ENCODE assay signal across 8 cellular contexts in the genomic region with DNA sequence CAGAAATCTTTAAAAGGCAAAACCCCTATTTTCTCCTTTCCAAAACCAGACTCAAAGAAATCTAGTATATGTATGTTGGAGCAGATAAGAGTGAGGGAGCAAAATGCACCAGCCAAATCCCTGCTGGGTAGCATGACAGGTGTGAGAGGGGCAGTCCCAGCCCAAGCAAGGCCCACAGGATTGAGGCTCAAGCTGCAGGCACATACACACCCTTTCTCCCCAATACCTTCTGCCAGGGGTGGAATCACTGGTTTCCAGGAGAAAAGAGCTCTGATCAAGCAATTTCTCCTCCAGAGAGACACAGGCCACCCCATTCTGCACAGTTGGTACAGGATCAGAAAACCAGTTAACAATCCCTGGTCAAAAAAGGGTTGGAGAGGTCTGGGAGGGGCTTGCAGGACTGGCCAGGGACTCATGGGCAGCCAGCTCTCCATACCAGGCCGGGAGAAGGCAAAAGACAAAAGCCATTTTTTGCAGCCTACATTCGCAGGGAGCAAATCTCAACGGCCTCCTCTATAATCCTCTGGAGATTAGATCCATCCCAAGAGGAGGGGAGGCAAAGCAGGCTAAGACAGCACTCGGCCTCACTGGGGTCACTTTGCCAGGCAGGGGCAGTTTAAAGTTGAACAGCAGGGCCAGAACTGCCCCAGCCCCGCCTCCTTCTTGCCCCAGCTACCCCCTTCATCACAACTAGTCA. TPM values are rescaled to one million over a fixed set of nuclear protein-coding genes. Genes with fewer than 3 reads are reported as not detected.
DNase-seq lines count a peak whose midpoint lies in the region; ATAC-seq and TF ChIP-seq lines count a peak whose summit lies in the region.

No MANE protein-coding gene starts in this region.

- peak overlapping the region; percentile 87 for H3K4me3 ChIP-seq in OCI-LY7 (ENCODE audit: low read depth, low read length, poor library complexity, severe bottlenecking)

- POLR2A ChIA-PET in OCI-LY7 (lab: Charles Lee): interaction anchor here (0.6 to 1.5 kb wide), 3 partner anchors 10 to 59 kb away, joined by 3 to 7 read pairs (median 5); a partner anchor contains a TSS

- CTCF ChIA-PET in OCI-LY7 (lab: Charles Lee; ENCODE audit: unreplicated experiment): interaction anchor here (0.7 to 1.0 kb wide), 3 partner anchors 62 to 195 kb away, joined by 3 read pairs; no protein-coding TSS in a partner anchor

- H3K36me3 ChIP-seq in OCI-LY7 (ENCODE audit: insufficient read depth, low read length): peaks cover 34% of the 10 kb centered on the region

- peaks cover 46% of the 10 kb centered on the region for H4K20me1 ChIP-seq in OCI-LY7 (ENCODE audit: insufficient read depth, low read length)

- no TSS peak for BruUV-seq in OCI-LY7 (replicated peaks; lab: Mats Ljungman, UMichigan)

- ATAC-seq in HG03469 (IDR thresholded peaks at IDR 0.05; ENCODE audit: unreplicated experiment): no peak

- no peak for TF ChIP-seq POLR2A in erythroblast (IDR thresholded peaks at IDR 0.05; ENCODE audit: low read length)

- no peak overlapping the region for H2AFZ ChIP-seq in OCI-LY7 (ENCODE audit: low read length)

- TF ChIP-seq CTCF in OCI-LY7 (conservative IDR thresholded peaks at IDR 0.05; ENCODE audit: low read length): no peak

- H3K4me1 ChIP-seq in OCI-LY7 (ENCODE audit: insufficient read depth, low read length, poor library complexity, severe bottlenecking): peaks cover 36% of the 10 kb centered on the region

- DNase-seq in EL: peak; percentile 10
- no peak for DNase-seq in OCI-LY7 (ENCODE audit: low spot score)
- DNase-seq in erythroblast (lab: John Stamatoyannopoulos, UW): peak; percentile 25 to 36
- DNase-seq in posterior vena cava (ENCODE audit: low spot score): peak; percentile 68
- DNase-seq in cortex of kidney (lab: John Stamatoyannopoulos, UW): no peak
- DNase-seq in LoVo (ENCODE audit: low spot score): no peak
- no peak for DNase-seq in NCI-H1417 treated with DMSO at 0.1 percent for 48 hours (lab: John Stamatoyannopoulos, UW)

- intact Hi-C loops in OCI-LY7 (cut with micrococcal nuclease; ENCODE audit: unreplicated experiment): no loop called here
- intact Hi-C loops in posterior vena cava (cut with DNase I): no loop called here

- peaks cover 60% of the 10 kb centered on the region for H3K79me2 ChIP-seq in OCI-LY7 (ENCODE audit: insufficient read depth, low read depth, low read length)

- H3K4me2 ChIP-seq in OCI-LY7 (ENCODE audit: low read length): peak overlapping the region; percentile 95

- no peaks in the 10 kb centered on the region for H3K9me2 ChIP-seq in OCI-LY7 (ENCODE audit: insufficient read depth, low read length)

- no peaks in the 10 kb centered on the region for H3K9me3 ChIP-seq in OCI-LY7 (ENCODE audit: low read length)

- H3K27ac ChIP-seq in OCI-LY7 (ENCODE audit: low read depth, low read length, poor library complexity, severe bottlenecking): peak overlapping the region; percentile 13

RNA-seq across cellular contexts. Expression of a gene that starts 2.1 kb away (rescaled TPM):
- 41.8 and 43.2 TPM in 2 replicates for total RNA-seq in OCI-LY7 (2014; rRNA removed; shearing (Covaris generic))
- total RNA-seq in OCI-LY7 (2022) (122 and 129 TPM in 2 replicates), posterior vena cava (10 to 100 TPM; 59.5 to 63.3 TPM)

RNA-seq across cellular contexts. Expression of a gene that starts 11.3 kb away (rescaled TPM):
- 3.0 and 3.7 TPM in 2 replicates for total RNA-seq in OCI-LY7 (2014; rRNA removed; shearing (Covaris generic))
- total RNA-seq in OCI-LY7 (2022) (3.1 and 3.4 TPM in 2 replicates), posterior vena cava (under 1 TPM in 1 of 2 donors, not detected in 1; 0.38 TPM)

RNA-seq across cellular contexts. Expression of a gene that starts 36.1 kb away (rescaled TPM):
- 0.06 TPM in 1 of 2 replicates, not detected in the other for total RNA-seq in OCI-LY7 (2014; rRNA removed; shearing (Covaris generic))
- total RNA-seq in OCI-LY7 (2022) (0.17 and 0.31 TPM in 2 replicates), posterior vena cava (1 to 10 TPM in 1 of 2 donors, under 1 TPM in 1; 0.93 to 2.7 TPM)

RNA-seq across cellular contexts. Expression of a gene that starts 39.9 kb away (rescaled TPM):
- 22.8 and 23.6 TPM in 2 replicates for total RNA-seq in OCI-LY7 (2014; rRNA removed; shearing (Covaris generic))
- total RNA-seq in OCI-LY7 (2022) (41.5 and 45.9 TPM in 2 replicates), posterior vena cava (10 to 100 TPM; 52.2 to 57.3 TPM)

RNA-seq across cellular contexts. Expression of a gene that starts 52.1 kb away (rescaled TPM):
- 26.8 and 37.2 TPM in 2 replicates for total RNA-seq in OCI-LY7 (2014; rRNA removed; shearing (Covaris generic))
- total RNA-seq in OCI-LY7 (2022): 43.6 and 48.1 TPM in 2 replicates
- 10 to 100 TPM; 37.7 to 40.8 TPM for total RNA-seq in posterior vena cava

Comparison
In these comparisons a context has a peak if more than half of its experiments do, and no peak if none do; other contexts are left out.
1. DNase-seq: peak in EL (single experiment), erythroblast (2 of 2) and posterior vena cava (single experiment); none in OCI-LY7 (single experiment), cortex of kidney (single experiment), LoVo (single experiment) and NCI-H1417 treated with DMSO at 0.1 percent for 48 hours (single experiment).